ENCODE assay signal across 1 cellular context in genomic region chr1:100585774-100586173, GRCh38.
TF ChIP-seq lines count a peak whose summit lies in the region.

No MANE protein-coding gene starts in this region.

TF ChIP-seq in HepG2, 621 proteins besides CTCF, POLR2A, EP300 and RAD21 (continued from another document):
- TF ChIP-seq, protein P1, sequence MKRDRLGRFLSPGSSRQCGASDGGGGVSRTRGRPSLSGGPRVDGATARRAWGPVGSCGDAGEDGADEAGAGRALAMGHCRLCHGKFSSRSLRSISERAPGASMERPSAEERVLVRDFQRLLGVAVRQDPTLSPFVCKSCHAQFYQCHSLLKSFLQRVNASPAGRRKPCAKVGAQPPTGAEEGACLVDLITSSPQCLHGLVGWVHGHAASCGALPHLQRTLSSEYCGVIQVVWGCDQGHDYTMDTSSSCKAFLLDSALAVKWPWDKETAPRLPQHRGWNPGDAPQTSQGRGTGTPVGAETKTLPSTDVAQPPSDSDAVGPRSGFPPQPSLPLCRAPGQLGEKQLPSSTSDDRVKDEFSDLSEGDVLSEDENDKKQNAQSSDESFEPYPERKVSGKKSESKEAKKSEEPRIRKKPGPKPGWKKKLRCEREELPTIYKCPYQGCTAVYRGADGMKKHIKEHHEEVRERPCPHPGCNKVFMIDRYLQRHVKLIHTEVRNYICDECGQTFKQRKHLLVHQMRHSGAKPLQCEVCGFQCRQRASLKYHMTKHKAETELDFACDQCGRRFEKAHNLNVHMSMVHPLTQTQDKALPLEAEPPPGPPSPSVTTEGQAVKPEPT (CRISPR knock-in tag; IDR thresholded peaks at IDR 0.05; ENCODE audit: low read depth): no peak
- TF ChIP-seq, protein P2, sequence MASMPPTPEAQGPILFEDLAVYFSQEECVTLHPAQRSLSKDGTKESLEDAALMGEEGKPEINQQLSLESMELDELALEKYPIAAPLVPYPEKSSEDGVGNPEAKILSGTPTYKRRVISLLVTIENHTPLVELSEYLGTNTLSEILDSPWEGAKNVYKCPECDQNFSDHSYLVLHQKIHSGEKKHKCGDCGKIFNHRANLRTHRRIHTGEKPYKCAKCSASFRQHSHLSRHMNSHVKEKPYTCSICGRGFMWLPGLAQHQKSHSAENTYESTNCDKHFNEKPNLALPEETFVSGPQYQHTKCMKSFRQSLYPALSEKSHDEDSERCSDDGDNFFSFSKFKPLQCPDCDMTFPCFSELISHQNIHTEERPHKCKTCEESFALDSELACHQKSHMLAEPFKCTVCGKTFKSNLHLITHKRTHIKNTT (CRISPR knock-in tag; IDR thresholded peaks at IDR 0.05): no peak
- TF ChIP-seq RBM39 (IDR thresholded peaks at IDR 0.05; ENCODE audit: low read depth, low read length, poor library complexity, severe bottlenecking): no peak
- no peak for TF ChIP-seq ZBTB33 (CRISPR knock-in tag; IDR thresholded peaks at IDR 0.05)
